8 cellular contexts compared by ENCODE assay signal in the genomic region with DNA sequence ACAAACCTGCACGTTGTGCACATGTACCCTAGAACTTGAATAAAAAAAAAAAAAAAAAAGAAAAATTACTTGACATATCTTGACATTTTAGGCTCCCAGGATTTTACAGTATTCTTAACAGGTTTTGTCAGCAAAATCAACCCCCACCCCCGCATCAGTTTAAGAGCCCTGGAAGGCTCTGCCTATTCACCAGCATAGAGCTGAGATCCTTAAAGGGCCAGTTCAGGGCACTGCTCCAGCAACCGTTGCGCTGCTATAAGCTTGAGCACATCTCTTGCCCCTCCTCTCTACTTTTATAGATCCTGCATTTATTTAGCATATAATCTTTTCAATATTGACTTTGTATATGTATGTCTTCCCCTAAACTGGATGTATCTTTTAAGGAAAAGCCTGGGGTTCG. TPM values are rescaled to one million over a fixed set of nuclear protein-coding genes. Genes with fewer than 3 reads are reported as not detected.
DNase-seq lines count a peak whose midpoint lies in the region; ATAC-seq and TF ChIP-seq lines count a peak whose summit lies in the region.

No MANE protein-coding gene starts in this region.

- peaks cover 0 to 37% (median 21%) of the 10 kb centered on the region in 4 donors for H3K4me1 ChIP-seq in tibial artery

- H3K4me1 Mint-ChIP-seq in CD4-positive, alpha-beta T cell (ENCODE audit: low read depth): peaks cover 44% of the 10 kb centered on the region
- peaks cover 25 to 50% (median 42%) of the 10 kb centered on the region in 4 donors for H3K4me1 Mint-ChIP-seq in naive thymus-derived CD8-positive, alpha-beta T cell

- peak overlapping the region; percentile 91 for H3K4me3 Mint-ChIP-seq in CD4-positive, alpha-beta T cell
- H3K4me3 Mint-ChIP-seq in naive thymus-derived CD8-positive, alpha-beta T cell: peak overlapping the region; percentile 93 to 99 (median 96)

- H3K27me3 Mint-ChIP-seq in CD4-positive, alpha-beta T cell: no peaks in the 10 kb centered on the region
- peaks cover 2 to 10% (median 5%) of the 10 kb centered on the region in 5 donors for H3K27me3 Mint-ChIP-seq in naive thymus-derived CD8-positive, alpha-beta T cell

- H3K27me3 ChIP-seq in CD4-positive, alpha-beta T cell (ENCODE audit: control insufficient read depth, insufficient read depth, low read length): no peaks in the 10 kb centered on the region
- peaks cover 0 to 5% of the 10 kb centered on the region in 2 donors for H3K27me3 ChIP-seq in tibial artery

- H3K9me3 ChIP-seq in CD4-positive, alpha-beta T cell (ENCODE audit: control insufficient read depth, low read length): no peaks in the 10 kb centered on the region
- no peaks in the 10 kb centered on the region for H3K9me3 ChIP-seq in tibial artery

- ATAC-seq in CD4-positive, alpha-beta T cell (ENCODE audit: poor library complexity): peak; percentile 39
- peak; percentile 45 to 50 for ATAC-seq in naive thymus-derived CD8-positive, alpha-beta T cell
- ATAC-seq in GM19397 (IDR thresholded peaks at IDR 0.05; ENCODE audit: unreplicated experiment): no peak

- POLR2A ChIA-PET in CD4-positive, alpha-beta T cell (lab: Charles Lee): interaction anchor here (1.0 to 2.8 kb wide), 14 partner anchors 13 to 1429 kb away, joined by 3 to 60 read pairs (median 5); a partner anchor contains a TSS
- POLR2A ChIA-PET in naive thymus-derived CD8-positive, alpha-beta T cell (lab: Charles Lee): interaction anchor here (0.5 to 3.7 kb wide), 8 partner anchors 10 to 290 kb away, joined by 3 to 46 read pairs (median 4); a partner anchor contains a TSS

- TF ChIP-seq CTCF in CD4-positive, alpha-beta T cell (IDR thresholded peaks at IDR 0.05): no peak
- TF ChIP-seq CTCF in fibroblast of mammary gland (conservative IDR thresholded peaks at IDR 0.05; ENCODE audit: control insufficient read depth, insufficient read depth, low read depth, low read length) (no peak), tibial artery (IDR thresholded peaks at IDR 0.05) (no peak)

- CTCF ChIA-PET in CD4-positive, alpha-beta T cell (lab: Charles Lee): interaction anchor here (0.7 to 1.2 kb wide), 2 partner anchors 352 to 361 kb away, joined by 3 read pairs; a partner anchor contains a TSS

- H3K27ac ChIP-seq in CD4-positive, alpha-beta T cell (ENCODE audit: low read depth, low read length): peak overlapping the region; percentile 61
- peak overlapping the region; percentile 83 to 85 for H3K27ac ChIP-seq in tibial artery

- intact Hi-C loops in CD4-positive, alpha-beta T cell (cut with DNase I, micrococcal nuclease): loop anchor here (5.0 to 10.0 kb wide), 2 partner anchors 34 to 181 kb away; a partner anchor contains a TSS
- intact Hi-C loops in tibial artery (cut with DNase I; ENCODE audit: low total_unique reads): no loop called here

- no peaks in the 10 kb centered on the region for H3K9me3 Mint-ChIP-seq in CD4-positive, alpha-beta T cell
- H3K9me3 Mint-ChIP-seq in naive thymus-derived CD8-positive, alpha-beta T cell: no peaks in the 10 kb centered on the region

- peak overlapping the region; percentile 95 for H3K27ac Mint-ChIP-seq in CD4-positive, alpha-beta T cell
- peak overlapping the region; percentile 66 to 99 (median 97) for H3K27ac Mint-ChIP-seq in naive thymus-derived CD8-positive, alpha-beta T cell

- H3K36me3 ChIP-seq in tibial artery: peaks cover 0 to 13% (median 10%) of the 10 kb centered on the region in 3 donors

- H3K4me3 ChIP-seq in fibroblast of mammary gland (ENCODE audit: control insufficient read depth, low read depth, low read length) (peak overlapping the region; percentile 97), tibial artery (peak overlapping the region; percentile 64 to 82)

- H3K36me3 Mint-ChIP-seq in CD4-positive, alpha-beta T cell (ENCODE audit: low read depth): peaks cover 38% of the 10 kb centered on the region
- peaks cover 0 to 25% (median 2%) of the 10 kb centered on the region in 3 donors for H3K36me3 Mint-ChIP-seq in naive thymus-derived CD8-positive, alpha-beta T cell

- peak in 3 of 10 experiments; percentile 3 to 11 (median 7) for DNase-seq in CD4-positive, alpha-beta T cell
- peak; percentile 16 for DNase-seq in H4 (ENCODE audit: low spot score)
- peak; percentile 48 for DNase-seq in NCI-H226
- DNase-seq in activated T-cell treated with anti-CD3 and anti-CD28 coated beads for 4 hours: peak; percentile 14
- peak; percentile 68 for DNase-seq in fibroblast of mammary gland (ENCODE audit: low read depth)
- peak in 4 of 10 donors; percentile 5 to 61 (median 30) for DNase-seq in naive thymus-derived CD8-positive, alpha-beta T cell
- DNase-seq in tibial artery: peak; percentile 37 to 72

RNA-seq across cellular contexts. Expression of a gene that starts 0.7 kb away (rescaled TPM):
- 10 to 100 TPM; 44.3 to 45.6 TPM for total RNA-seq in CD4-positive, alpha-beta T cell
- total RNA-seq in H4 (2014; rRNA removed; shearing (Covaris generic)): 103 and 108 TPM in 2 replicates
- 10 to 100 TPM; 59.2 to 60.5 TPM for total RNA-seq in naive thymus-derived CD8-positive, alpha-beta T cell
- 10 to 100 TPM; 14.4 to 19.5 (median 18.3) TPM for polyA plus RNA-seq in naive thymus-derived CD8-positive, alpha-beta T cell

RNA-seq across cellular contexts. Expression of a gene that starts 35.2 kb away (rescaled TPM):
- total RNA-seq in CD4-positive, alpha-beta T cell: 100 to 1,000 TPM; 197 to 200 TPM
- 10.8 and 13.5 TPM in 2 replicates for total RNA-seq in H4 (2014; rRNA removed; shearing (Covaris generic))
- 10 to 100 TPM; 48.0 to 63.0 TPM for total RNA-seq in naive thymus-derived CD8-positive, alpha-beta T cell
- polyA plus RNA-seq in naive thymus-derived CD8-positive, alpha-beta T cell: 1 to 10 TPM; 2.3 to 3.1 (median 2.3) TPM

RNA-seq across cellular contexts. Expression of a gene that starts 45.2 kb away (rescaled TPM):
- total RNA-seq in CD4-positive, alpha-beta T cell: 10 to 100 TPM; 81.4 to 86.1 TPM
- total RNA-seq in H4 (2014; rRNA removed; shearing (Covaris generic)): 7.7 and 7.8 TPM in 2 replicates
- total RNA-seq in naive thymus-derived CD8-positive, alpha-beta T cell: 10 to 100 TPM; 63.4 to 69.2 TPM
- 10 to 100 TPM; 14.1 to 16.2 (median 15.2) TPM for polyA plus RNA-seq in naive thymus-derived CD8-positive, alpha-beta T cell

RNA-seq across cellular contexts. Expression of a gene that starts 55.8 kb away (rescaled TPM):
- total RNA-seq in CD4-positive, alpha-beta T cell: 1 to 10 TPM; 8.4 to 9.5 TPM
- 20.8 and 36.0 TPM in 2 replicates for total RNA-seq in H4 (2014; rRNA removed; shearing (Covaris generic))
- total RNA-seq in naive thymus-derived CD8-positive, alpha-beta T cell: 10 to 100 TPM; 12.1 to 14.4 TPM
- under 1 TPM; 0.13 to 0.51 (median 0.21) TPM for polyA plus RNA-seq in naive thymus-derived CD8-positive, alpha-beta T cell
